23 cellular contexts compared by ENCODE assay signal in the genomic region with DNA sequence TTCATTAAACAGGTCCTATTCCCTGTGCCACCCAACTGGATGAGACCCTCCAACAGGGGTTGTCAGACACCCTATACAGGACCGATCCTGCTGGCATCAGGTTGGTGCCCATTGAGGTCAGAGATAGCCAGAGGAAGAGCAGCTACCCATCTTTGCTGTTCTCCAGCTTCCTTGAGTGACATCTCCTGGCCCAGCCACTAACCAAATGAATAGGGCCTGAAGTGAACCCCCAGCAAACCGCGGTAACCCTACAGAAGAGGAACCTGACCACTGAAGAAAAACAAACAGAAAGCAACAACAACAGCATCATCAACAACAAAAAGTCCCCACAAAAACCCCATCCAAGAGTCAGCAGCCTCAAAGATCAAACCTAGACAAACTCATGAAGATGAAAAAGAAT.
"Had no signal": no experiment of that assay in that cellular context is flagged by ENCODE, and none has a peak within 500 bp of the region (broad histone marks: within the 10 kb centered on the region; RNA-seq: fewer than 3 reads in every experiment).

No MANE protein-coding gene starts in this region.

- H3K27ac Mint-ChIP-seq: activated CD4-positive, alpha-beta T cell treated with anti-CD3 and anti-CD28 coated beads, Interleukin-2, amount 10 ng/mL, durations not matched to agents 7 days and 5 days; activated CD8-positive, alpha-beta T cell treated with anti-CD3 and anti-CD28 coated beads, Interleukin-2, amount 10 ng/mL, durations not matched to agents 7 days and 5 days; activated T-helper 1 cell treated with anti-CD3 and anti-CD28 coated beads, Interleukin-12 subunit alpha, Interleukin-12 subunit beta, Interleukin-2, Interleukin-4 antibody, amounts not matched to agents 30 ng/mL and 10 ng/mL and 1 ng/mL, durations not matched to agents 14 hours and 24 hours and 36 hours; naive thymus-derived CD4-positive, alpha-beta T cell; T-helper 2 cell treated with Interferon-gamma antibody and Interleukin-4, amounts not matched to agents 5 μg/mL and 100 μg/mL, for 36 hours had no signal

- H3K36me3 ChIP-seq: cardiac muscle cell, esophagus squamous epithelium, gastroesophageal sphincter, heart left ventricle, ovary, prostate gland, thoracic aorta, upper lobe of left lung had no signal

- H3K27me3 ChIP-seq: body of pancreas, cardiac muscle cell, esophagus squamous epithelium, gastroesophageal sphincter, heart left ventricle, ovary, upper lobe of left lung had no signal

- H3K4me3 Mint-ChIP-seq: activated CD4-positive, alpha-beta T cell treated with anti-CD3 and anti-CD28 coated beads, Interleukin-2, amount 10 ng/mL, durations not matched to agents 7 days and 5 days; activated CD8-positive, alpha-beta T cell treated with anti-CD3 and anti-CD28 coated beads, Interleukin-2, amount 10 ng/mL, durations not matched to agents 7 days and 5 days; activated T-helper 1 cell treated with anti-CD3 and anti-CD28 coated beads, Interleukin-12 subunit alpha, Interleukin-12 subunit beta, Interleukin-2, Interleukin-4 antibody, amounts not matched to agents 30 ng/mL and 10 ng/mL and 1 ng/mL, durations not matched to agents 14 hours and 24 hours and 36 hours; endodermal cell; T-helper 2 cell treated with Interferon-gamma antibody and Interleukin-4, amounts not matched to agents 5 μg/mL and 100 μg/mL, for 36 hours had no signal

- H3K36me3 Mint-ChIP-seq: naive thymus-derived CD4-positive, alpha-beta T cell had no signal

- ATAC-seq: activated CD8-positive, alpha-beta T cell treated with anti-CD3 and anti-CD28 coated beads, Interleukin-2, amount 10 ng/mL, durations not matched to agents 7 days and 5 days; body of pancreas; gastroesophageal sphincter; heart left ventricle; left cardiac atrium; naive thymus-derived CD4-positive, alpha-beta T cell had no signal

- H3K4me3 ChIP-seq: body of pancreas, cardiac muscle cell, esophagus squamous epithelium, gastroesophageal sphincter, heart left ventricle, ovary, prostate gland, thoracic aorta, upper lobe of left lung had no signal

- H3K4me1 ChIP-seq: body of pancreas, esophagus squamous epithelium, gastroesophageal sphincter, heart left ventricle, prostate gland, upper lobe of left lung had no signal

- H3K27me3 Mint-ChIP-seq: activated CD4-positive, alpha-beta T cell treated with anti-CD3 and anti-CD28 coated beads, Interleukin-2, amount 10 ng/mL, durations not matched to agents 7 days and 5 days; naive thymus-derived CD4-positive, alpha-beta T cell had no signal

- H3K27ac ChIP-seq: body of pancreas, esophagus squamous epithelium, gastroesophageal sphincter, heart left ventricle, ovary, prostate gland, thoracic aorta, upper lobe of left lung, VCaP had no signal

- H3K9me3 ChIP-seq: body of pancreas, esophagus squamous epithelium, gastroesophageal sphincter, ovary, prostate gland, thoracic aorta, upper lobe of left lung had no signal

- DNase-seq: activated CD4-positive, alpha-beta T cell treated with anti-CD3 and anti-CD28 coated beads, Interleukin-2, amount 10 ng/mL, durations not matched to agents 7 days and 5 days; activated CD4-positive, CD25-positive, alpha-beta regulatory T cell treated with anti-CD3 and anti-CD28 coated beads, Interleukin-2, amount 50 U/mL, for 72 hours; activated CD8-positive, alpha-beta T cell treated with anti-CD3 and anti-CD28 coated beads, Interleukin-2, amount 10 ng/mL, durations not matched to agents 7 days and 5 days; activated gamma-delta T cell; activated naive CD4-positive, alpha-beta T cell treated with anti-CD3 and anti-CD28 coated beads, Interleukin-2, amount 50 U/mL, for 16 hours; body of pancreas; cortex of kidney; esophagus squamous epithelium; left cardiac atrium; naive thymus-derived CD4-positive, alpha-beta T cell; ovary; stimulated activated CD4-positive, alpha-beta T cell treated with anti-CD3 and anti-CD28 coated beads, Interleukin-4, amount 100 ng/mL, for 1 hour; stimulated activated naive CD4-positive, alpha-beta T cell; upper lobe of left lung had no signal

- H3K4me1 Mint-ChIP-seq: activated CD4-positive, alpha-beta T cell treated with anti-CD3 and anti-CD28 coated beads, Interleukin-2, amount 10 ng/mL, durations not matched to agents 7 days and 5 days; naive thymus-derived CD4-positive, alpha-beta T cell had no signal

- H3K9me3 Mint-ChIP-seq: activated CD4-positive, alpha-beta T cell treated with anti-CD3 and anti-CD28 coated beads, Interleukin-2, amount 10 ng/mL, durations not matched to agents 7 days and 5 days; activated T-helper 1 cell treated with anti-CD3 and anti-CD28 coated beads, Interleukin-12 subunit alpha, Interleukin-12 subunit beta, Interleukin-2, Interleukin-4 antibody, amounts not matched to agents 30 ng/mL and 10 ng/mL and 1 ng/mL, durations not matched to agents 14 hours and 24 hours and 36 hours; endodermal cell had no signal
